In the genomic region with DNA sequence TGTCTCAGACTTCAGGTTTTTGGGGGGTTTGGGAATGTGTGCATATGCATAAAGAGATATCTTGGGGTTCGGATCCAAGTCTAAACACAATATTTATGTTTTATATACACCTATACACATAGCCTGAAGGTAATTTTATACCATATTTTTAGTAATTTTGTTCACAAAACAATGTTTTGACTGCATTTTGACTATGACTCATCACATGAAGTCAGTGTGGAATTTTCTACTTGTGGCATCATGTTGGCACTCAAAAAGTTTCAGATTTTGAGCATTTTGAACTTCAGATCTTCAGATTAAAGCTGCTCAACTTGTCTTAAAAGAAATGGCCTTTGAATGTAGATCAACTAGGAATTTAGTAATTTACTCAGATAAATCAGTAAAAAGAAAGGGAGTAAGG, we compare ENCODE assay signal across 18 cellular contexts.
DNase-seq lines count a peak whose midpoint lies in the region; ATAC-seq, FAIRE-seq and TF ChIP-seq lines count a peak whose summit lies in the region.
"Had no signal": no experiment of that assay in that cellular context is flagged by ENCODE, and none has a peak within 500 bp of the region (broad histone marks: within the 10 kb centered on the region; RNA-seq: fewer than 3 reads in every experiment).

No MANE protein-coding gene starts in this region.

- no peak for DNase-seq in RWPE2 (ENCODE audit: low spot score)
- DNase-seq in K562 (ENCODE audit: extremely low read depth in 1 of 4, low spot score in 3 of 4) = no peak
- peak; percentile 29 to 42 for DNase-seq in fibroblast of lung (ENCODE audit: low read depth in 2 of 2)
- no peak for DNase-seq in CD4-positive, alpha-beta T cell
- no peak for DNase-seq in DMS79 (lab: John Stamatoyannopoulos, UW)
- no peak for DNase-seq in posterior cingulate gyrus
- DNase-seq in GM19239 (ENCODE audit: insufficient read length, low spot score) = no peak
- DNase-seq: C1 segment of cervical spinal cord; CD4-positive, alpha-beta memory T cell; DMS79 treated with DMSO at 0.1 percent for 48 hours; EL had no signal

- TF ChIP-seq CTCF in RWPE2 (IDR thresholded peaks at IDR 0.05; ENCODE audit: poor library complexity, severe bottlenecking) (no peak), K562 (IDR thresholded peaks at IDR 0.05 in 2 of 3, conservative IDR thresholded peaks at IDR 0.05 in 1 of 3; ENCODE audit: insufficient read depth in 2 of 3, low read depth in 1 of 3, low read length in 3 of 3) (no peak), fibroblast of lung (conservative IDR thresholded peaks at IDR 0.05 in 1 of 2, IDR thresholded peaks at IDR 0.05 in 1 of 2; ENCODE audit: low read depth in 1 of 2, low read length in 2 of 2) (no peak)
- TF ChIP-seq CTCF in CD4-positive, alpha-beta T cell (IDR thresholded peaks at IDR 0.05) = no peak

- H3K27ac ChIP-seq in RWPE2 (ENCODE audit: poor library complexity, severe bottlenecking) (peak overlapping the region; percentile 50), K562 (ENCODE audit: extremely low read depth, low read depth, low read length) (no peak overlapping the region), fibroblast of lung (ENCODE audit: insufficient read depth, low read length) (no peak overlapping the region)
- no peak overlapping the region for H3K27ac ChIP-seq in CD4-positive, alpha-beta T cell (ENCODE audit: low read depth, low read length)

- H4K20me1 ChIP-seq in K562 (replicated peaks; ENCODE audit: control insufficient read depth, insufficient read depth, low read length) = no peaks in the 10 kb centered on the region
- H4K20me1 ChIP-seq in fibroblast of lung (ENCODE audit: control insufficient read depth, extremely low read depth, insufficient read depth, low read length) = no peaks in the 10 kb centered on the region

- H3K4me2 ChIP-seq in K562 (ENCODE audit: insufficient read depth, low read length) = no peak overlapping the region
- no peak overlapping the region for H3K4me2 ChIP-seq in fibroblast of lung (ENCODE audit: extremely low read depth, insufficient read depth, low read length)

- no peak overlapping the region for H3K4me3 Mint-ChIP-seq in CD4-positive, alpha-beta T cell
- H3K4me3 Mint-ChIP-seq: B cell; CD4-positive, alpha-beta memory T cell had no signal

- H3K27me3 ChIP-seq in RWPE2 (ENCODE audit: insufficient read depth, poor library complexity, severe bottlenecking) (no peaks in the 10 kb centered on the region), K562 (ENCODE audit: control insufficient read depth in 2 of 2, insufficient read depth in 2 of 2, low read length in 2 of 2) (no peaks in the 10 kb centered on the region), fibroblast of lung (ENCODE audit: control insufficient read depth, insufficient read depth, low read length) (no peaks in the 10 kb centered on the region)
- no peaks in the 10 kb centered on the region for H3K27me3 ChIP-seq in CD4-positive, alpha-beta T cell (ENCODE audit: control insufficient read depth, insufficient read depth, low read length)

- CTCF ChIA-PET in K562 (lab: Yijun Ruan, JAX; ENCODE audit: low intra/inter-chr PET ratio) = no interaction called here
- CTCF ChIA-PET in CD4-positive, alpha-beta T cell (lab: Charles Lee) = no interaction called here

- no peak for TF ChIP-seq RAD21 in K562 (CRISPR knock-in tag; conservative IDR thresholded peaks at IDR 0.05 in 1 of 2, IDR thresholded peaks at IDR 0.05 in 1 of 2)

- no peaks in the 10 kb centered on the region for H3K4me1 Mint-ChIP-seq in CD4-positive, alpha-beta T cell (ENCODE audit: low read depth)
- H3K4me1 Mint-ChIP-seq: B cell; CD4-positive, alpha-beta memory T cell had no signal

- no peak overlapping the region for H3K27ac Mint-ChIP-seq in CD4-positive, alpha-beta T cell
- H3K27ac Mint-ChIP-seq: B cell; CD4-positive, alpha-beta memory T cell had no signal

- WGBS in K562 (ENCODE audit: insufficient coverage, low coverage, missing lambda C conversion rate) = 2% methylated on average over 1 of the region's 1 CpG

- BruUV-seq in K562 (replicated peaks; lab: Mats Ljungman, UMichigan) = no TSS peak

- H3K4me1 ChIP-seq in RWPE2 (ENCODE audit: insufficient read depth, poor library complexity, severe bottlenecking) (peaks cover 21% of the 10 kb centered on the region), K562 (replicated peaks in 1 of 2; ENCODE audit: control insufficient read depth in 2 of 2, insufficient read depth in 2 of 2, low read length in 2 of 2) (no peaks in the 10 kb centered on the region), fibroblast of lung (ENCODE audit: control insufficient read depth, extremely low read depth, insufficient read depth, low read length) (no peaks in the 10 kb centered on the region)
- H3K4me1 ChIP-seq: HAP-1 had no signal

- H3K4me3 ChIP-seq in RWPE2 (ENCODE audit: severe bottlenecking) = no peak overlapping the region
- no peak overlapping the region for H3K4me3 ChIP-seq in K562
- H3K4me3 ChIP-seq in fibroblast of lung (replicated peaks in 1 of 4; ENCODE audit: control extremely low read depth in 1 of 4, insufficient read depth in 1 of 4, low read depth in 3 of 4, low read length in 4 of 4) = no peak overlapping the region
- H3K4me3 ChIP-seq: HAP-1 had no signal

- no peaks in the 10 kb centered on the region for H3K9me1 ChIP-seq in K562 (ENCODE audit: control insufficient read depth, insufficient read depth, low read length)

- ATAC-seq in RWPE2 (ENCODE audit: low read depth) = no peak
- no peak for ATAC-seq in K562
- no peak for ATAC-seq in CD4-positive, alpha-beta T cell (ENCODE audit: poor library complexity)

- TF ChIP-seq EP300 in K562 (IDR thresholded peaks at IDR 0.05; ENCODE audit: low read length) = no peak

- H3K36me3 ChIP-seq in RWPE2 (ENCODE audit: low read depth) (no peaks in the 10 kb centered on the region), K562 (ENCODE audit: control insufficient read depth, insufficient read depth, low read length) (no peaks in the 10 kb centered on the region), fibroblast of lung (ENCODE audit: control insufficient read depth, insufficient read depth, low read length) (no peaks in the 10 kb centered on the region)
- H3K36me3 ChIP-seq: HAP-1 had no signal

- H3K9ac ChIP-seq in K562 (ENCODE audit: insufficient read depth in 1 of 2, low read depth in 2 of 2, low read length in 2 of 2) (no peak overlapping the region), fibroblast of lung (ENCODE audit: insufficient read depth, low read length) (no peak overlapping the region)

- FAIRE-seq in K562 (lab: Jason Lieb, UNC) (no peak), islet of Langerhans (lab: Jason Lieb, UNC) (peak; percentile 55), GM19239 (lab: Jason Lieb, UNC) (no peak)
- FAIRE-seq: A204.1, G401.6, GM12891, H1 had no signal

- POLR2A ChIA-PET in K562 (lab: Yijun Ruan, JAX) = interaction anchor here (0.6 kb wide), 1 partner anchor 1994 kb away, joined by 3 read pairs; no protein-coding TSS in a partner anchor
- POLR2A ChIA-PET in CD4-positive, alpha-beta T cell (lab: Charles Lee) = no interaction called here

- in situ Hi-C loops in K562 (cut with MboI) = no loop called here

- H3K9me3 ChIP-seq in RWPE2 (ENCODE audit: severe bottlenecking) (peaks cover 2% of the 10 kb centered on the region), K562 (replicated peaks; ENCODE audit: control insufficient read depth, insufficient read depth, low read depth, low read length) (peaks cover 3% of the 10 kb centered on the region; the same call in 1 of the 2 replicates), fibroblast of lung (ENCODE audit: control insufficient read depth, insufficient read depth, low read depth, low read length) (no peaks in the 10 kb centered on the region)
- no peaks in the 10 kb centered on the region for H3K9me3 ChIP-seq in CD4-positive, alpha-beta T cell (ENCODE audit: control insufficient read depth, low read length)
- H3K9me3 ChIP-seq: HAP-1 had no signal

- H3K9me3 Mint-ChIP-seq in CD4-positive, alpha-beta T cell = peaks cover 7% of the 10 kb centered on the region

- H3K36me3 Mint-ChIP-seq in CD4-positive, alpha-beta T cell (ENCODE audit: low read depth) = no peaks in the 10 kb centered on the region
- H3K36me3 Mint-ChIP-seq: CD4-positive, alpha-beta memory T cell had no signal

- no peak for TF ChIP-seq POLR2A in K562 (conservative IDR thresholded peaks at IDR 0.05)

- no peak overlapping the region for H2AFZ ChIP-seq in K562 (ENCODE audit: low read depth, low read length)
- H2AFZ ChIP-seq in fibroblast of lung (ENCODE audit: low read length) = no peak overlapping the region

- H3K79me2 ChIP-seq in K562 (ENCODE audit: control insufficient read depth, insufficient read depth, low read length) (no peaks in the 10 kb centered on the region), fibroblast of lung (ENCODE audit: control insufficient read depth, insufficient read depth, low read length) (no peaks in the 10 kb centered on the region)

- intact Hi-C loops in K562 (cut with micrococcal nuclease) = no loop called here
- intact Hi-C loops in CD4-positive, alpha-beta T cell (cut with DNase I, micrococcal nuclease) = no loop called here
- intact Hi-C loops in posterior cingulate gyrus (cut with DNase I) = no loop called here

- H3K27me3 Mint-ChIP-seq in CD4-positive, alpha-beta T cell = no peaks in the 10 kb centered on the region
- H3K27me3 Mint-ChIP-seq: B cell; CD4-positive, alpha-beta memory T cell had no signal

TF ChIP-seq in K562, 482 proteins besides CTCF, POLR2A, EP300 and RAD21 (continues in another document):
- no peak for TF ChIP-seq ZNF121 (CRISPR knock-in tag; conservative IDR thresholded peaks at IDR 0.05)
- TF ChIP-seq ZNF586 (CRISPR knock-in tag; conservative IDR thresholded peaks at IDR 0.05) = no peak
- no peak for TF ChIP-seq CREBBP (IDR thresholded peaks at IDR 0.05; ENCODE audit: low read depth, low read length)
- no peak for TF ChIP-seq ZNF134 (CRISPR knock-in tag; conservative IDR thresholded peaks at IDR 0.05)
- TF ChIP-seq JUNB (CRISPR knock-in tag; conservative IDR thresholded peaks at IDR 0.05) = peak; percentile 71
- TF ChIP-seq, protein P1, sequence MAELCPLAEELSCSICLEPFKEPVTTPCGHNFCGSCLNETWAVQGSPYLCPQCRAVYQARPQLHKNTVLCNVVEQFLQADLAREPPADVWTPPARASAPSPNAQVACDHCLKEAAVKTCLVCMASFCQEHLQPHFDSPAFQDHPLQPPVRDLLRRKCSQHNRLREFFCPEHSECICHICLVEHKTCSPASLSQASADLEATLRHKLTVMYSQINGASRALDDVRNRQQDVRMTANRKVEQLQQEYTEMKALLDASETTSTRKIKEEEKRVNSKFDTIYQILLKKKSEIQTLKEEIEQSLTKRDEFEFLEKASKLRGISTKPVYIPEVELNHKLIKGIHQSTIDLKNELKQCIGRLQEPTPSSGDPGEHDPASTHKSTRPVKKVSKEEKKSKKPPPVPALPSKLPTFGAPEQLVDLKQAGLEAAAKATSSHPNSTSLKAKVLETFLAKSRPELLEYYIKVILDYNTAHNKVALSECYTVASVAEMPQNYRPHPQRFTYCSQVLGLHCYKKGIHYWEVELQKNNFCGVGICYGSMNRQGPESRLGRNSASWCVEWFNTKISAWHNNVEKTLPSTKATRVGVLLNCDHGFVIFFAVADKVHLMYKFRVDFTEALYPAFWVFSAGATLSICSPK (IDR thresholded peaks at IDR 0.05; ENCODE audit: borderline replicate concordance) = no peak

Comparison
In these comparisons a context has a peak if more than half of its experiments do, and no peak if none do; other contexts are left out.
1. DNase-seq: peak in fibroblast of lung (2 of 2); none in RWPE2 (single experiment), K562 (0 of 4), CD4-positive, alpha-beta T cell (0 of 10), DMS79 (single experiment), posterior cingulate gyrus (0 of 10) and GM19239 (single experiment).